27 cellular contexts compared by ENCODE assay signal in the genomic region with DNA sequence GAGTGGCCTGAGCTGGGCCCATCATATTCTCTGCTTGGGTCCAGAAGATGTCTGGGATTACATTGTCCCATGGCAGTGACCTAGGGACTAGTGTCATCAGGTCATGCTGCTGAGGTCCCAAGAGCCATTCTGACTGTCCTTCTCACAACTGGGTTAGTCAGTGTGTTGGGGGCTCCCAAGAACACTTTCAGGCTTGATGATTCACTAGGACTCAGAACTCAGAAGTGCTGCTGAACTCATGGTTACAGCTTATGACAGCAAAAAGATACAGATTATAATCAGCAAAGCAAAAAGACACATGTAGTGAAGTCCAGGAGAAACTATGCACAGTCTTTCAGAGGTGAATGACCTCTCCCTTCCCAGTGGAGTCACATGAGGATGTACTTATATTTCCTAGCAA.
A peak's percentile ranks its signal among the peaks of the same experiment; 100 is the strongest.
DNase-seq lines count a peak whose midpoint lies in the region; ATAC-seq and TF ChIP-seq lines count a peak whose summit lies in the region.
"Had no signal": no experiment of that assay in that cellular context is flagged by ENCODE, and none has a peak within 500 bp of the region (broad histone marks: within the 10 kb centered on the region; RNA-seq: fewer than 3 reads in every experiment).

No MANE protein-coding gene starts in this region.

- H3K4me2 ChIP-seq in osteoblast (ENCODE audit: insufficient read depth, low read length): no peak overlapping the region
- H3K4me2 ChIP-seq: hepatocyte had no signal

- H4K20me1 ChIP-seq in osteoblast (ENCODE audit: insufficient read depth, low read length): no peaks in the 10 kb centered on the region

- no peaks in the 10 kb centered on the region for H3K9me3 ChIP-seq in osteoblast (ENCODE audit: low read depth, low read length)
- H3K9me3 ChIP-seq: sigmoid colon, upper lobe of left lung had no signal

- H2AFZ ChIP-seq in osteoblast (ENCODE audit: low read length): peak overlapping the region; percentile 18
- H2AFZ ChIP-seq: hepatocyte had no signal

- H3K36me3 ChIP-seq in osteoblast (ENCODE audit: insufficient read depth, low read length): no peaks in the 10 kb centered on the region
- H3K36me3 ChIP-seq: sigmoid colon, upper lobe of left lung had no signal

- DNase-seq in EL (peak; percentile 8), LHCN-M2 (ENCODE audit: low read depth) (peak; percentile 6), fibroblast of peridontal ligament (ENCODE audit: extremely low read depth) (peak; percentile 4), osteoblast (ENCODE audit: insufficient read length, low spot score, missing footprints) (no peak), NCI-H1694 (lab: John Stamatoyannopoulos, UW) (no peak), D341Med (ENCODE audit: low spot score) (no peak)
- DNase-seq in activated CD4-positive, CD25-positive, alpha-beta regulatory T cell treated with anti-CD3 and anti-CD28 coated beads, Interleukin-2, amount 50 U/mL, for 72 hours: no peak
- DNase-seq: activated CD4-positive, alpha-beta T cell treated with anti-CD3 and anti-CD28 coated beads, Interleukin-2, amount 10 ng/mL, durations not matched to agents 7 days and 5 days; activated naive CD4-positive, alpha-beta T cell treated with anti-CD3 and anti-CD28 coated beads, Interleukin-2, amount 10 ng/mL, durations not matched to agents 7 days and 5 days; aorta; CD8-positive, alpha-beta memory T cell; central memory CD4-positive, alpha-beta T cell; foreskin melanocyte; GF-D8; GOT3; Karpas-422; MV-4-11; NCI-H187; NCI-H2171 treated with DMSO at 0.1 percent for 48 hours; NCI-H524 treated with DMSO at 0.1 percent for 48 hours; posterior cingulate gyrus; sigmoid colon; T-helper 2 cell; upper lobe of left lung had no signal

- H3K4me1 ChIP-seq in osteoblast (ENCODE audit: insufficient read depth, low read length): no peaks in the 10 kb centered on the region
- H3K4me1 ChIP-seq: sigmoid colon had no signal

- H3K27me3 ChIP-seq in osteoblast (ENCODE audit: insufficient read depth, low read length): no peaks in the 10 kb centered on the region
- H3K27me3 ChIP-seq: hepatocyte, sigmoid colon, upper lobe of left lung had no signal

- no peak overlapping the region for H3K27ac ChIP-seq in osteoblast (ENCODE audit: low read depth, low read length)
- H3K27ac ChIP-seq: hepatocyte, sigmoid colon, upper lobe of left lung had no signal

- no peak overlapping the region for H3K4me3 ChIP-seq in osteoblast (ENCODE audit: insufficient read depth, low read length)
- H3K4me3 ChIP-seq: hepatocyte, sigmoid colon, upper lobe of left lung had no signal

- no peak for TF ChIP-seq CTCF in osteoblast (IDR thresholded peaks at IDR 0.05; ENCODE audit: extremely low read depth, low read depth, low read length)

- ATAC-seq in GM19455 (IDR thresholded peaks at IDR 0.05; ENCODE audit: unreplicated experiment): no peak
- ATAC-seq: Panc1 had no signal

- no peaks in the 10 kb centered on the region for H3K79me2 ChIP-seq in osteoblast (ENCODE audit: insufficient read depth, low read length)
- H3K79me2 ChIP-seq: hepatocyte had no signal

Comparison
In these comparisons a context has a peak if more than half of its experiments do, and no peak if none do; other contexts are left out.
1. DNase-seq: peak in EL (single experiment), LHCN-M2 (single experiment) and fibroblast of peridontal ligament (single experiment); none in osteoblast (single experiment), NCI-H1694 (single experiment), activated CD4-positive, CD25-positive, alpha-beta regulatory T cell treated with anti-CD3 and anti-CD28 coated beads, Interleukin-2, amount 50 U/mL, for 72 hours (single experiment) and D341Med (single experiment).